25 cellular contexts compared by ENCODE assay signal in the genomic region with DNA sequence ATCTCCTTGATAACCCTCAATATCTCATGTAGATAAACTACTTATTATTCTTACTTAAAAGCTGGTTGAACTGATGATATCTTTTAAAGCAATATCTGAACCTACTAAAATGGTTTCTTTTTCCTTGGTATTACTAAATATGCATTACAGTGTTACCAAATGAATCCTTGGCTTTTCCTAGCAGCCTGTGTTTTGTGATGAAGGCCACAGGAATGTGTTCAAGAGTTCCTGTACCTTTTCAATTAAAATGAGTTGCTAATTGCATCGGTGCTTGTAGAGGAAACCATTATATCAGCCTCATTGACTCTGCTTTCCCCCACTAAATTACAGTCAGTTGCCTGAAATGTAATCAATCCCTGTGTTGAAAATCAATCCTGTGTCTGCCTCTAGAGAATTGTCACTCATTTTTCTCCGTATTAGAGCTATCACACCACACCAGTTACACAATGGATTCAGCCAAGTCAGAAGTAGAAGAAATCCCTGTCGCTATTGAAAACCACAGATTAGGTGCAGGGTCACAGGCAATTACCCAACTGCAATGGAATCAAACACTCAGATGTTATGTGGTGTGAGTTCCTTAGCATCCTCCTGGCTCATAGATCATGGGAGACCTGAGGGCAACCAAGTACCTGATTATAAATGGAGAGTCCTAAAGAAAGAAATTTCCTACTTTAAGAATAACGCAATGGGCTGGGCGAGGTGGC. TPM values are rescaled to one million over a fixed set of nuclear protein-coding genes. Genes with fewer than 3 reads are reported as not detected.
"Had no signal": no experiment of that assay in that cellular context is flagged by ENCODE, and none has a peak within 500 bp of the region (broad histone marks: within the 10 kb centered on the region; RNA-seq: fewer than 3 reads in every experiment).

No MANE protein-coding gene starts in this region.

- H3K79me2 ChIP-seq: hepatocyte had no signal

- H2AFZ ChIP-seq: hepatocyte had no signal

- H3K4me2 ChIP-seq: hepatocyte had no signal

- H3K27me3 ChIP-seq: adrenal gland, cardiac muscle cell, hepatocyte, ovary, right atrium auricular region, upper lobe of right lung had no signal

- H3K36me3 ChIP-seq: adrenal gland, cardiac muscle cell, ovary, prostate gland, right atrium auricular region, upper lobe of right lung had no signal

- H3K27ac ChIP-seq: adrenal gland, cardiac muscle cell, epithelial cell of prostate, foreskin keratinocyte, hepatocyte, ovary, prostate gland, right atrium auricular region, upper lobe of right lung had no signal

- ATAC-seq: activated CD4-positive, alpha-beta T cell treated with anti-CD3 and anti-CD28 coated beads for 36 hours; activated T-cell treated with anti-CD3 and anti-CD28 coated beads, Interleukin-2, amount 50 U/mL, for 4 hours; foreskin keratinocyte; left ventricle myocardium superior; naive thymus-derived CD8-positive, alpha-beta T cell; T-cell; upper lobe of right lung had no signal

- H3K4me3 ChIP-seq: adrenal gland, cardiac muscle cell, hepatocyte, ovary, prostate gland, right atrium auricular region, upper lobe of right lung had no signal

- H3K9me3 ChIP-seq: adrenal gland, ovary, prostate gland, right atrium auricular region, upper lobe of right lung had no signal

- DNase-seq: activated CD4-positive, alpha-beta T cell treated with anti-CD3 and anti-CD28 coated beads for 36 hours; activated CD4-positive, alpha-beta T cell treated with anti-CD3 and anti-CD28 coated beads, Interleukin-2, amount 50 U/mL, for 4 hours; activated CD8-positive, alpha-beta memory T cell treated with anti-CD3 and anti-CD28 coated beads for 24 hours; activated CD8-positive, alpha-beta memory T cell treated with anti-CD3 and anti-CD28 coated beads, Interleukin-2, amount 50 U/mL, for 4 hours; activated naive CD4-positive, alpha-beta T cell; activated T-cell treated with anti-CD3 and anti-CD28 coated beads, Interleukin-2, amount 50 U/mL, for 4 hours; adrenal gland; cortex of kidney; foreskin keratinocyte; immature natural killer cell; kidney glomerular epithelial cell; left ventricle myocardium superior; mammary epithelial cell; naive thymus-derived CD8-positive, alpha-beta T cell; ovary; stimulated activated CD4-positive, alpha-beta T cell treated with anti-CD3 and anti-CD28 coated beads, Interleukin-4, amount 100 ng/mL, for 24 hours; stimulated activated naive CD4-positive, alpha-beta T cell treated with Interleukin-2 at 50 U/mL for 16 hours; T-cell; upper lobe of right lung had no signal

RNA-seq across cellular contexts. Expression of a gene that starts 13.3 kb away (rescaled TPM):
- polyA plus RNA-seq: adrenal gland; cardiac muscle cell; fibroblast of lung; foreskin keratinocyte; immature natural killer cell; mammary epithelial cell; naive thymus-derived CD8-positive, alpha-beta T cell had no signal
